In the genomic region with DNA sequence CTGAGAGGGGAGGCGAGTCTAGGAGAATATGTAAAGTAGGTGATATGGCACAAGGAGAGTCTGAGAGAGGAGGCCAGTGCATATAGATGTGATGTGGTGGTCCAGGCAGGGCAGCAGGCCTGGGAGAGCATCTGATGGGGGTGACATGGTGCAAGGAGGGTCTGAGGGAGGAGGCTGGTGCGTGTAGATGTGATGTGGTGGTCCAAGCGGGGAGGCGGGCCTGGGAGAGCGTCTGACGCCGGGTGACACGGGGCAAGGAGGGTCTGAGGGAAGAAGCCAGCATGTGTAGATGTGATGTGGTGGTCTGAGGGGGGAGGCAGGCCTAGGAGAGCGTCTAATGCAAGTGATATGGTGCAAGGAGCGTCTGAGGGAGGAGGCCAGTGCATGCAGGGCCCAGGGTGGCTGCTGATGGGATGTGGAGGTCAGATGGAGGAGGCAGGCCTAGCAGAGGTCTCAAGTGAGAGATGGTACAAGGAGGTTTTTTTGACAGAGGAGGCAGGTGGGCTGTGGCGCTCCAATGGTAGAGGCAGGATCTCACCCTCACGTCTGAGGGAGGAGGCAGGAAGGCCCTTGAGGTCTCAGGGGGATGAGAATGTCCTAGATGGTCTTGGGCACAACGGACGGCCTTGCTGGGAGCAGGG, we compare ENCODE assay signal across 16 cellular contexts. TPM values are rescaled to one million over a fixed set of nuclear protein-coding genes. Genes with fewer than 3 reads are reported as not detected.
DNase-seq lines count a peak whose midpoint lies in the region; ATAC-seq and TF ChIP-seq lines count a peak whose summit lies in the region.
"Had no signal": no experiment of that assay in that cellular context is flagged by ENCODE, and none has a peak within 500 bp of the region (broad histone marks: within the 10 kb centered on the region; RNA-seq: fewer than 3 reads in every experiment).

No MANE protein-coding gene starts in this region.

- H3K4me1 ChIP-seq in heart left ventricle (peaks cover 0 to 79% (median 61%) of the 10 kb centered on the region in 12 donors), psoas muscle (peaks cover 71% of the 10 kb centered on the region), uterus (peaks cover 12 to 61% of the 10 kb centered on the region in 2 donors)

- peak overlapping the region in 11 of 12 donors; percentile 8 to 100 (median 76) for H3K27ac ChIP-seq in heart left ventricle
- H3K27ac ChIP-seq in dorsolateral prefrontal cortex = peak overlapping the region in 53 of 59 donors; percentile 0 to 96 (median 72)
- peak overlapping the region; percentile 89 for H3K27ac ChIP-seq in psoas muscle
- H3K27ac ChIP-seq in uterus = peak overlapping the region; percentile 97 to 99
- H3K27ac ChIP-seq: PC-9 had no signal

- H3K27ac Mint-ChIP-seq in activated T-helper 2 cell treated with anti-CD3 and anti-CD28 coated beads, Interferon-gamma antibody, Interleukin-2, Interleukin-4, amounts not matched to agents 10 μg/mL and 5 μg/mL and 100 μg/mL, durations not matched to agents 14 hours and 24 hours and 36 hours = no peak overlapping the region

- no peaks in the 10 kb centered on the region for H3K36me3 Mint-ChIP-seq in activated T-helper 2 cell treated with anti-CD3 and anti-CD28 coated beads, Interferon-gamma antibody, Interleukin-2, Interleukin-4, amounts not matched to agents 10 μg/mL and 5 μg/mL and 100 μg/mL, durations not matched to agents 14 hours and 24 hours and 36 hours (ENCODE audit: low read depth)

- H3K36me3 ChIP-seq in heart left ventricle (peaks cover 0 to 33% (median 12%) of the 10 kb centered on the region in 9 donors), psoas muscle (ENCODE audit: insufficient read depth in 1 of 2, low read depth in 1 of 2) (peaks cover 0 to 13% of the 10 kb centered on the region in 2 donors), uterus (no peaks in the 10 kb centered on the region)

- no peak for TF ChIP-seq CTCF in heart left ventricle (IDR thresholded peaks at IDR 0.05)
- no peak for TF ChIP-seq CTCF in dorsolateral prefrontal cortex (IDR thresholded peaks at IDR 0.05 in 54 of 56, conservative IDR thresholded peaks at IDR 0.05 in 2 of 56; ENCODE audit: low read depth in 1 of 56, partially characterized antibody in 56 of 56)
- TF ChIP-seq CTCF in psoas muscle (IDR thresholded peaks at IDR 0.05) = no peak
- TF ChIP-seq CTCF in uterus (IDR thresholded peaks at IDR 0.05) = no peak

- H3K27me3 Mint-ChIP-seq in activated T-helper 2 cell treated with anti-CD3 and anti-CD28 coated beads, Interferon-gamma antibody, Interleukin-2, Interleukin-4, amounts not matched to agents 10 μg/mL and 5 μg/mL and 100 μg/mL, durations not matched to agents 14 hours and 24 hours and 36 hours (ENCODE audit: low read depth) = no peaks in the 10 kb centered on the region
- H3K27me3 Mint-ChIP-seq: T-cell had no signal

- H3K9me3 ChIP-seq in heart left ventricle = no peaks in the 10 kb centered on the region
- H3K9me3 ChIP-seq in psoas muscle = no peaks in the 10 kb centered on the region
- H3K9me3 ChIP-seq in uterus = no peaks in the 10 kb centered on the region

- H3K4me3 Mint-ChIP-seq in activated T-helper 2 cell treated with anti-CD3 and anti-CD28 coated beads, Interferon-gamma antibody, Interleukin-2, Interleukin-4, amounts not matched to agents 10 μg/mL and 5 μg/mL and 100 μg/mL, durations not matched to agents 14 hours and 24 hours and 36 hours (ENCODE audit: low read depth) = no peak overlapping the region
- H3K4me3 Mint-ChIP-seq: activated T-cell treated with anti-CD3 and anti-CD28 coated beads, Interleukin-2, amount 50 U/mL, for 4 hours; T-cell had no signal

- H3K27me3 ChIP-seq in heart left ventricle (no peaks in the 10 kb centered on the region), dorsolateral prefrontal cortex (no peaks in the 10 kb centered on the region), psoas muscle (ENCODE audit: insufficient read depth in 3 of 3, low read length in 2 of 3) (no peaks in the 10 kb centered on the region), uterus (no peaks in the 10 kb centered on the region)

- no peaks in the 10 kb centered on the region for H3K9me3 Mint-ChIP-seq in activated T-helper 2 cell treated with anti-CD3 and anti-CD28 coated beads, Interferon-gamma antibody, Interleukin-2, Interleukin-4, amounts not matched to agents 10 μg/mL and 5 μg/mL and 100 μg/mL, durations not matched to agents 14 hours and 24 hours and 36 hours
- H3K9me3 Mint-ChIP-seq: activated T-cell treated with anti-CD3 and anti-CD28 coated beads, Interleukin-2, amount 50 U/mL, for 4 hours; T-cell had no signal

- TF ChIP-seq POLR2A in heart left ventricle (IDR thresholded peaks at IDR 0.05) = no peak
- no peak for TF ChIP-seq POLR2A in uterus (IDR thresholded peaks at IDR 0.05)

- DNase-seq in heart left ventricle = no peak
- no peak for DNase-seq in Right ventricle myocardium inferior (ENCODE audit: missing footprints)
- DNase-seq in dorsolateral prefrontal cortex = no peak
- no peak for DNase-seq in psoas muscle
- no peak for DNase-seq in uterus
- DNase-seq in activated T-helper 2 cell treated with anti-CD3 and anti-CD28 coated beads, Interferon-gamma antibody, Interleukin-2, Interleukin-4, amounts not matched to agents 10 μg/mL and 5 μg/mL and 100 μg/mL, durations not matched to agents 14 hours and 24 hours and 36 hours (ENCODE audit: low spot score) = no peak
- no peak for DNase-seq in NCI-H774 (lab: John Stamatoyannopoulos, UW)
- DNase-seq: activated CD4-positive, alpha-beta T cell treated with anti-CD3 and anti-CD28 coated beads for 1 hour; activated T-cell treated with anti-CD3 and anti-CD28 coated beads, Interleukin-2, amount 50 U/mL, for 4 hours; effector CD8-positive, alpha-beta T cell; GOT3; KBM-7; NCI-H1417 treated with DMSO at 0.1 percent for 48 hours; PC-9; T-cell had no signal

- WGBS in heart left ventricle, 4 donors = 81 to 86% (median 83%) methylated on average over 14 of the region's 14 CpGs
- 70 to 84% (median 78%) methylated on average over 14 of the region's 14 CpGs for WGBS in psoas muscle, 3 donors

- intact Hi-C loops in heart left ventricle (cut with DNase I) = no loop called here
- intact Hi-C loops in Right ventricle myocardium inferior (cut with DNase I) = no loop called here
- intact Hi-C loops in dorsolateral prefrontal cortex (cut with DNase I) = no loop called here
- intact Hi-C loops in psoas muscle (cut with DNase I) = no loop called here
- intact Hi-C loops in uterus (cut with DNase I; ENCODE audit: low total_unique reads) = no loop called here
- intact Hi-C loops in activated T-helper 2 cell treated with anti-CD3 and anti-CD28 coated beads, Interferon-gamma antibody, Interleukin-2, Interleukin-4, amounts not matched to agents 10 μg/mL and 5 μg/mL and 100 μg/mL, durations not matched to agents 14 hours and 24 hours and 36 hours (cut with micrococcal nuclease) = no loop called here

- H3K4me3 ChIP-seq in heart left ventricle = no peak overlapping the region
- no peak overlapping the region for H3K4me3 ChIP-seq in dorsolateral prefrontal cortex
- peak overlapping the region; percentile 25 for H3K4me3 ChIP-seq in psoas muscle
- H3K4me3 ChIP-seq in uterus = no peak overlapping the region
- H3K4me3 ChIP-seq: PC-9 had no signal

- no peak for ATAC-seq in heart left ventricle
- no peak for ATAC-seq in Right ventricle myocardium inferior
- no peak for ATAC-seq in psoas muscle
- ATAC-seq in HG02973 (IDR thresholded peaks at IDR 0.05; ENCODE audit: unreplicated experiment) = no peak
- ATAC-seq: activated T-cell treated with anti-CD3 and anti-CD28 coated beads, Interleukin-2, amount 50 U/mL, for 4 hours; T-cell had no signal

- no peaks in the 10 kb centered on the region for H3K4me1 Mint-ChIP-seq in activated T-helper 2 cell treated with anti-CD3 and anti-CD28 coated beads, Interferon-gamma antibody, Interleukin-2, Interleukin-4, amounts not matched to agents 10 μg/mL and 5 μg/mL and 100 μg/mL, durations not matched to agents 14 hours and 24 hours and 36 hours (ENCODE audit: low read depth)

RNA-seq across cellular contexts. Expression of gene NFIC, which starts 16.2 kb away (rescaled TPM):
- total RNA-seq in heart left ventricle (100 to 1,000 TPM; 107 to 267 (median 155) TPM), Right ventricle myocardium inferior (164 TPM), dorsolateral prefrontal cortex (100 to 1,000 TPM in 118 of 120 experiments, 10 to 100 TPM in 2; 98.0 to 269 (median 135) TPM), psoas muscle (100 to 1,000 TPM; 209 to 439 (median 325) TPM), uterus (100 to 1,000 TPM in 2 of 4 donors, 10 to 100 TPM in 2; 18.5 to 361 (median 82.9) TPM)
- polyA plus RNA-seq in heart left ventricle (100 to 1,000 TPM; 159 to 192 TPM), psoas muscle (100 to 1,000 TPM in 2 of 3 donors, 10 to 100 TPM in 1; 100.0 to 270 (median 165) TPM)
- 16.5 and 17.3 TPM in 2 replicates for total RNA-seq in activated T-helper 2 cell treated with anti-CD3 and anti-CD28 coated beads, Interferon-gamma antibody, Interleukin-2, Interleukin-4, amounts not matched to agents 10 μg/mL and 5 μg/mL and 100 μg/mL, durations not matched to agents 14 hours and 24 hours and 36 hours
